Comparison of ENCODE assay signal across 16 cellular contexts in genomic region chr18:64840911-64841701, GRCh38.
DNase-seq lines count a peak whose midpoint lies in the region; FAIRE-seq and TF ChIP-seq lines count a peak whose summit lies in the region.
"Had no signal": no experiment of that assay in that cellular context is flagged by ENCODE, and none has a peak within 500 bp of the region (broad histone marks: within the 10 kb centered on the region; RNA-seq: fewer than 3 reads in every experiment).

No MANE protein-coding gene starts in this region.

- 60% methylated on average over 2 of the region's 2 CpGs; no CpG with 5 or more reads in 1 of the 2 experiments for WGBS in H1 (ENCODE audit: extremely low coverage in 1 of 2, insufficient coverage in 1 of 2, insufficient read length in 1 of 2, insufficient replicate concordance in 2 of 2, low coverage in 1 of 2, low lambda C conversion rate in 2 of 2, missing lambda C conversion rate in 1 of 2), 2 experiments

- no peak overlapping the region for H3K14ac ChIP-seq in H1 (ENCODE audit: insufficient read length)

- CTCF ChIA-PET in H1 (lab: Charles Lee; ENCODE audit: partially characterized antibody), result no interaction called here

- no peak for TF ChIP-seq POLR2A in H1 (IDR thresholded peaks at IDR 0.05; ENCODE audit: control extremely low read depth in 1 of 2, low read depth in 2 of 2, low read length in 2 of 2)

- H3K4me1 Mint-ChIP-seq in mesothelial cell of epicardium (peaks cover 9% of the 10 kb centered on the region), progenitor cell of endocrine pancreas (ENCODE audit: low read depth) (peaks cover 17% of the 10 kb centered on the region)
- H3K4me1 Mint-ChIP-seq: B cell, IgD-negative memory B cell had no signal

- POLR2A ChIA-PET in H1 (lab: Charles Lee; ENCODE audit: partially characterized antibody), result no interaction called here

- no peaks in the 10 kb centered on the region for H3K27me3 ChIP-seq in OCI-LY3 (ENCODE audit: low read depth, low read length)
- H3K27me3 ChIP-seq in H1 (replicated peaks in 1 of 4; ENCODE audit: control insufficient read depth in 3 of 4, extremely low read depth in 1 of 4, insufficient read depth in 3 of 4, low read length in 3 of 4), result peaks cover 0 to 1% (median 0%) of the 10 kb centered on the region in 4 experiments; a peak in 1 of 7 replicates

- no peak overlapping the region for H2BK15ac ChIP-seq in H1 (ENCODE audit: low read length)

- H4K8ac ChIP-seq in H1 (ENCODE audit: extremely low read depth, insufficient read depth, low read length), result no peak overlapping the region

- H3K4me1 ChIP-seq in OCI-LY3 (ENCODE audit: low read length) (no peaks in the 10 kb centered on the region), H1 (replicated peaks in 1 of 4; ENCODE audit: control insufficient read depth in 3 of 4, insufficient read depth in 4 of 4, low read length in 3 of 4) (no peaks in the 10 kb centered on the region)

- H3K27ac ChIP-seq in OCI-LY3 (ENCODE audit: low read length), result no peak overlapping the region
- H3K27ac ChIP-seq in H1 (ENCODE audit: low read depth, low read length), result no peak overlapping the region

- no peak overlapping the region for H2BK120ac ChIP-seq in H1 (replicated peaks; ENCODE audit: low read depth, low read length)

- DNase-seq in H1 (ENCODE audit: low read depth in 1 of 2, low spot score in 2 of 2) (peak in 1 of 2 experiments; percentile 3), mesothelial cell of epicardium (ENCODE audit: low spot score in 2 of 2, unreplicated experiment in 2 of 2) (no peak), progenitor cell of endocrine pancreas (ENCODE audit: low spot score, unreplicated experiment) (no peak), GOT3 (lab: John Stamatoyannopoulos, UW) (no peak)
- DNase-seq in activated CD8-positive, alpha-beta memory T cell treated with anti-CD3 and anti-CD28 coated beads for 24 hours, result no peak
- DNase-seq in central memory CD4-positive, alpha-beta T cell, result no peak
- DNase-seq: C1 segment of cervical spinal cord; Calu3; CD4-positive, alpha-beta T cell; DMS79 treated with DMSO at 0.1 percent for 48 hours; EL had no signal

- H3K23ac ChIP-seq in H1 (ENCODE audit: insufficient read length), result no peak overlapping the region

- no peak overlapping the region for H3K18ac ChIP-seq in H1 (ENCODE audit: extremely low read depth, low read length)

- H2AFZ ChIP-seq in OCI-LY3 (ENCODE audit: low read depth, low read length), result peak overlapping the region; percentile 19
- peak overlapping the region; percentile 8; the same call in 1 of the 2 replicates for H2AFZ ChIP-seq in H1 (ENCODE audit: low read length)

- H2AK5ac ChIP-seq in H1 (ENCODE audit: low read depth, low read length), result no peak overlapping the region

- no peaks in the 10 kb centered on the region for H4K20me1 ChIP-seq in OCI-LY3 (ENCODE audit: insufficient read depth, low read length)
- no peaks in the 10 kb centered on the region for H4K20me1 ChIP-seq in H1 (replicated peaks in 1 of 2; ENCODE audit: control insufficient read depth in 1 of 2, insufficient read depth in 2 of 2, low read length in 2 of 2)

- no peak overlapping the region for H3K56ac ChIP-seq in H1 (replicated peaks; ENCODE audit: insufficient read length, low read depth, low read length)

- no peak overlapping the region for H3K4ac ChIP-seq in H1 (replicated peaks; ENCODE audit: insufficient read length, low read depth, low read length)

- TF ChIP-seq RAD21 in H1 (IDR thresholded peaks at IDR 0.05 in 1 of 2, conservative IDR thresholded peaks at IDR 0.05 in 1 of 2; ENCODE audit: low read depth in 2 of 2, low read length in 2 of 2), result no peak

- H3K27ac Mint-ChIP-seq in mesothelial cell of epicardium (peak overlapping the region; percentile 25), progenitor cell of endocrine pancreas (peak overlapping the region; percentile 94)
- H3K27ac Mint-ChIP-seq: B cell; CD4-positive, alpha-beta T cell; IgD-negative memory B cell had no signal

- TF ChIP-seq EP300 in H1 (IDR thresholded peaks at IDR 0.05; ENCODE audit: borderline replicate concordance in 1 of 2, low read depth in 2 of 2, low read length in 2 of 2), result no peak

- H3K4me2 ChIP-seq in OCI-LY3 (ENCODE audit: low read length) (no peak overlapping the region), H1 (ENCODE audit: insufficient read depth in 1 of 2, low read depth in 2 of 2, low read length in 2 of 2) (no peak overlapping the region)

- no peak for FAIRE-seq in H1 (lab: Jason Lieb, UNC)
- FAIRE-seq: GM12891, H54 had no signal

- H3K79me1 ChIP-seq in H1 (ENCODE audit: low read depth, low read length), result no peaks in the 10 kb centered on the region

- H3K9me3 ChIP-seq in OCI-LY3 (ENCODE audit: insufficient read depth, low read length) (no peaks in the 10 kb centered on the region), H1 (ENCODE audit: insufficient read depth in 2 of 2, low read depth in 1 of 2, low read length in 1 of 2) (no peaks in the 10 kb centered on the region)

- H2BK5ac ChIP-seq in H1 (ENCODE audit: low read depth, low read length), result no peak overlapping the region

- H3K9ac ChIP-seq in OCI-LY3 (ENCODE audit: low read length), result no peak overlapping the region
- H3K9ac ChIP-seq in H1 (replicated peaks in 1 of 4; ENCODE audit: extremely low read depth in 1 of 4, low read depth in 3 of 4, low read length in 3 of 4), result no peak overlapping the region

- H3K4me3 ChIP-seq in OCI-LY3 (ENCODE audit: low read length), result no peak overlapping the region
- H3K4me3 ChIP-seq in H1 (ENCODE audit: extremely low read depth in 1 of 4, insufficient read depth in 2 of 4, low read depth in 3 of 4, low read length in 4 of 4), result no peak overlapping the region

- H3K4me3 Mint-ChIP-seq in mesothelial cell of epicardium, result no peak overlapping the region
- peak overlapping the region; percentile 18 for H3K4me3 Mint-ChIP-seq in progenitor cell of endocrine pancreas (ENCODE audit: low read depth)
- H3K4me3 Mint-ChIP-seq: B cell; CD4-positive, alpha-beta T cell; IgD-negative memory B cell had no signal

- no peaks in the 10 kb centered on the region for H3K27me3 Mint-ChIP-seq in mesothelial cell of epicardium (ENCODE audit: low read depth)
- H3K27me3 Mint-ChIP-seq in progenitor cell of endocrine pancreas, result no peaks in the 10 kb centered on the region
- H3K27me3 Mint-ChIP-seq: B cell; CD4-positive, alpha-beta T cell; IgD-negative memory B cell had no signal

- no peaks in the 10 kb centered on the region for H3K36me3 Mint-ChIP-seq in mesothelial cell of epicardium
- H3K36me3 Mint-ChIP-seq in progenitor cell of endocrine pancreas (ENCODE audit: insufficient read depth), result no peaks in the 10 kb centered on the region

- H3K9me3 Mint-ChIP-seq in mesothelial cell of epicardium, result peaks cover 7% of the 10 kb centered on the region
- H3K9me3 Mint-ChIP-seq in progenitor cell of endocrine pancreas (ENCODE audit: low read depth), result peaks cover 9% of the 10 kb centered on the region

- no peak overlapping the region for H4K5ac ChIP-seq in H1 (ENCODE audit: insufficient read length, low read depth, low read length)

- H2BK20ac ChIP-seq in H1 (ENCODE audit: low read length), result no peak overlapping the region

- TF ChIP-seq CTCF in OCI-LY3 (IDR thresholded peaks at IDR 0.05; ENCODE audit: low read depth, low read length) (no peak), H1 (IDR thresholded peaks at IDR 0.05; ENCODE audit: control extremely low read depth in 1 of 3, insufficient read depth in 1 of 3, low read depth in 1 of 3, low read length in 3 of 3) (no peak), mesothelial cell of epicardium (IDR thresholded peaks at IDR 0.05; ENCODE audit: unreplicated experiment) (no peak), progenitor cell of endocrine pancreas (IDR thresholded peaks at IDR 0.05; ENCODE audit: unreplicated experiment) (no peak)

- H3K23me2 ChIP-seq in H1 (ENCODE audit: low read depth, low read length), result no peaks in the 10 kb centered on the region

- H3K36me3 ChIP-seq in OCI-LY3 (replicated peaks; ENCODE audit: low read depth, low read length) (no peaks in the 10 kb centered on the region), H1 (ENCODE audit: control insufficient read depth in 2 of 4, insufficient read depth in 4 of 4, low read length in 3 of 4) (no peaks in the 10 kb centered on the region)

- H2BK12ac ChIP-seq in H1 (ENCODE audit: low read depth, low read length), result no peak overlapping the region

- H3K79me2 ChIP-seq in OCI-LY3 (ENCODE audit: low read length), result no peaks in the 10 kb centered on the region
- no peaks in the 10 kb centered on the region for H3K79me2 ChIP-seq in H1 (ENCODE audit: control insufficient read depth in 1 of 2, insufficient read depth in 2 of 2, low read length in 2 of 2)

- H4K91ac ChIP-seq in H1 (replicated peaks; ENCODE audit: insufficient read length, low read length), result no peak overlapping the region

TF ChIP-seq in H1, 55 proteins besides CTCF, POLR2A, EP300 and RAD21 (continues in another document):
- no peak for TF ChIP-seq SIN3A (conservative IDR thresholded peaks at IDR 0.05 in 1 of 2, IDR thresholded peaks at IDR 0.05 in 1 of 2; ENCODE audit: low read depth in 1 of 2, low read length in 2 of 2)
- TF ChIP-seq BACH1 (IDR thresholded peaks at IDR 0.05; ENCODE audit: low read length), result no peak
- TF ChIP-seq FOSL1 (IDR thresholded peaks at IDR 0.05; ENCODE audit: insufficient read depth, low read depth, low read length), result no peak
- TF ChIP-seq JUN (IDR thresholded peaks at IDR 0.05; ENCODE audit: low read depth, low read length), result no peak
- no peak for TF ChIP-seq PHF8 (conservative IDR thresholded peaks at IDR 0.05; ENCODE audit: low read depth, low read length)
- TF ChIP-seq KDM5A (IDR thresholded peaks at IDR 0.05; ENCODE audit: low read length), result no peak
- TF ChIP-seq POU5F1 (IDR thresholded peaks at IDR 0.05; ENCODE audit: low read depth, low read length), result no peak
- no peak for TF ChIP-seq SAP30 (IDR thresholded peaks at IDR 0.05; ENCODE audit: insufficient read depth, insufficient replicate concordance, low read length)
- no peak for TF ChIP-seq CBX8 (IDR thresholded peaks at IDR 0.05; ENCODE audit: borderline replicate concordance, low read depth, low read length)
- TF ChIP-seq, protein P1, sequence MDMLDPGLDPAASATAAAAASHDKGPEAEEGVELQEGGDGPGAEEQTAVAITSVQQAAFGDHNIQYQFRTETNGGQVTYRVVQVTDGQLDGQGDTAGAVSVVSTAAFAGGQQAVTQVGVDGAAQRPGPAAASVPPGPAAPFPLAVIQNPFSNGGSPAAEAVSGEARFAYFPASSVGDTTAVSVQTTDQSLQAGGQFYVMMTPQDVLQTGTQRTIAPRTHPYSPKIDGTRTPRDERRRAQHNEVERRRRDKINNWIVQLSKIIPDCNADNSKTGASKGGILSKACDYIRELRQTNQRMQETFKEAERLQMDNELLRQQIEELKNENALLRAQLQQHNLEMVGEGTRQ (IDR thresholded peaks at IDR 0.05; ENCODE audit: low read length), result no peak
- no peak for TF ChIP-seq GABPA (IDR thresholded peaks at IDR 0.05; ENCODE audit: borderline replicate concordance, insufficient read depth, low read length)
- no peak for TF ChIP-seq POLR2AphosphoS5 (IDR thresholded peaks at IDR 0.05; ENCODE audit: low read depth, low read length)
- TF ChIP-seq SUZ12 (IDR thresholded peaks at IDR 0.05; ENCODE audit: low read length), result no peak
- TF ChIP-seq SP4 (IDR thresholded peaks at IDR 0.05; ENCODE audit: low read length), result no peak
- no peak for TF ChIP-seq ASH2L (IDR thresholded peaks at IDR 0.05; ENCODE audit: low read length)
- no peak for TF ChIP-seq MAFK (IDR thresholded peaks at IDR 0.05; ENCODE audit: low read depth, low read length)
